17 cellular contexts compared by ENCODE assay signal in the genomic region with DNA sequence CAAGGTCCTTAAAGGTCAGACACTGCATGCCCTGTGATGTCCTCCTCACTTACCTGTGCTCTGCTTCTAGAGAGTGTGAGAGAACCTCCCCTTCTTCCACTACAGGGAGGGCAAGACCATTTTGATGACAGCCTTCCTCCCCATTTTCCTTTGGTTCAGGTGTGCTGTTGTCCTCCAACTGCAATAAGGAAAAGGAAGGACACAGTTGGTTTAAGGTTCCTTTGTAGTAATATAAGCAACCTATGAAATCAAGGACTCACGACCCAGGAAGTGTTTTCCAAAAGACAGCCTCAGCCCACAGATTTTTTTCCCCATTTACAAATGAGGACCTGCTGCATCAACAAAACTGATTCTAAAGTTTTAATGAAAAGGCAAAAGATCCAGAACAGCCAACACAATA.
"Had no signal": no experiment of that assay in that cellular context is flagged by ENCODE, and none has a peak within 500 bp of the region (broad histone marks: within the 10 kb centered on the region; RNA-seq: fewer than 3 reads in every experiment).

No MANE protein-coding gene starts in this region.

- H3K27ac Mint-ChIP-seq: nephron; stimulated activated naive B cell treated with anti-CD40 and anti-IgM and Interleukin-4, amounts not matched to agents 10 μg/mL and 1 μg/mL and 100 μg/mL, for 72 hours; WTC11 had no signal

- ATAC-seq: stimulated activated naive B cell treated with anti-CD40 and anti-IgM and Interleukin-4, amounts not matched to agents 10 μg/mL and 1 μg/mL and 100 μg/mL, for 72 hours; WTC11 had no signal

- H3K4me3 Mint-ChIP-seq: nephron; stimulated activated naive B cell treated with anti-CD40 and anti-IgM and Interleukin-4, amounts not matched to agents 10 μg/mL and 1 μg/mL and 100 μg/mL, for 72 hours; WTC11 had no signal

- H3K27me3 Mint-ChIP-seq: progenitor cell of endocrine pancreas; stimulated activated naive B cell treated with anti-CD40 and anti-IgM and Interleukin-4, amounts not matched to agents 10 μg/mL and 1 μg/mL and 100 μg/mL, for 72 hours had no signal

- H3K9me3 Mint-ChIP-seq: nephron; stimulated activated naive B cell treated with anti-CD40 and anti-IgM and Interleukin-4, amounts not matched to agents 10 μg/mL and 1 μg/mL and 100 μg/mL, for 72 hours; WTC11 had no signal

- DNase-seq: activated CD4-positive, alpha-beta T cell treated with anti-CD3 and anti-CD28 coated beads for 48 hours; activated effector memory CD4-positive, alpha-beta T cell treated with Interleukin-2 at 50 U/mL for 16 hours; glutamatergic neuron; hypothalamus; kidney; mesenchymal stem cell; occipital lobe; SJCRH30; stimulated activated CD4-positive, alpha-beta T cell treated with anti-CD3 and anti-CD28 coated beads, Interleukin-2, amount 100 ng/mL, for 48 hours; stimulated activated naive B cell treated with anti-CD40 and anti-IgM and Interleukin-4, amounts not matched to agents 10 μg/mL and 1 μg/mL and 100 μg/mL, for 72 hours; T-helper 2 cell; upper lobe of left lung had no signal

- H3K27ac ChIP-seq: right atrium auricular region, SJCRH30, suprapubic skin had no signal

- H3K4me1 Mint-ChIP-seq: nephron; stimulated activated naive B cell treated with anti-CD40 and anti-IgM and Interleukin-4, amounts not matched to agents 10 μg/mL and 1 μg/mL and 100 μg/mL, for 72 hours; WTC11 had no signal
